Comparison of ENCODE assay signal across 18 cellular contexts in the genomic region with DNA sequence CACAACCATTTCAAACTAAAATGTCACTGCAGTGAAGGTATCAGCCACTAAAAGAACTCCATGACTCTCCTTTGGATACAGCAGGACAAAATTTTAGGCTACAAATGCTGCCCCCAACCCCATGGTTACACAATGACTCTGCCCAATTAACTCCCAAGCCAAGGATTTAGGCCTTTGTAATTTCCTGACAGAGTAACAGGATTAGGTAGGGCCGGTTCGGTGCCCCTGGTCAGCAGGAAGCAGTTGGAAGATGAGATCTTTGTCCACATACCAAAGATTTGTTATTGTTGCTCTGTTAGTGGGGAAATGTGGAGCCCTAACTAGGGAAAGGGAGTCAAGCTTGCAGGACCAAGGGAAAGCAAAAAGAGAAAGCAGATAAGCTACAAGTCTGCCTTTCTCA. TPM values are rescaled to one million over a fixed set of nuclear protein-coding genes. Genes with fewer than 3 reads are reported as not detected.
DNase-seq lines count a peak whose midpoint lies in the region; ATAC-seq and TF ChIP-seq lines count a peak whose summit lies in the region.
"Had no signal": no experiment of that assay in that cellular context is flagged by ENCODE, and none has a peak within 500 bp of the region (broad histone marks: within the 10 kb centered on the region; RNA-seq: fewer than 3 reads in every experiment).

No MANE protein-coding gene starts in this region.

- TF ChIP-seq POLR2A in heart left ventricle (IDR thresholded peaks at IDR 0.05) = no peak

- intact Hi-C loops in left ventricle myocardium inferior (cut with micrococcal nuclease) (no loop called here), heart left ventricle (cut with DNase I) (no loop called here)
- intact Hi-C loops in activated T-helper 1 cell treated with anti-CD3 and anti-CD28 coated beads, Interleukin-12 subunit alpha, Interleukin-12 subunit beta, Interleukin-2, Interleukin-4 antibody, amounts not matched to agents 30 ng/mL and 10 ng/mL and 1 ng/mL, durations not matched to agents 14 hours and 24 hours and 36 hours (cut with micrococcal nuclease) = no loop called here

- peak overlapping the region; percentile 53 for H3K27ac ChIP-seq in left ventricle myocardium inferior (replicated peaks)
- peak overlapping the region in 2 of 12 donors; percentile 6 to 24 for H3K27ac ChIP-seq in heart left ventricle
- peak overlapping the region; percentile 61 for H3K27ac ChIP-seq in ectodermal cell (ENCODE audit: insufficient read depth, low read depth, low read length, poor library complexity, severe bottlenecking)

- DNase-seq in left ventricle myocardium inferior (no peak), heart left ventricle (no peak), mesothelial cell of epicardium (ENCODE audit: low spot score in 2 of 2, unreplicated experiment in 2 of 2) (no peak), HT-29 (ENCODE audit: low spot score) (no peak)
- no peak for DNase-seq in activated T-helper 1 cell treated with anti-CD3 and anti-CD28 coated beads, Interleukin-12 subunit alpha, Interleukin-12 subunit beta, Interleukin-2, Interleukin-4 antibody, amounts not matched to agents 30 ng/mL and 10 ng/mL and 1 ng/mL, durations not matched to agents 14 hours and 24 hours and 36 hours (ENCODE audit: low spot score)
- DNase-seq: 8988T; CD8-positive, alpha-beta T cell; Karpas-422; MG63; NCI-H1092 treated with DMSO at 0.1 percent for 48 hours; NCI-H2107; NCI-H526 treated with DMSO at 0.1 percent for 48 hours; NK-92 treated with Interleukin-12 subunit alpha and Interleukin-12 subunit beta, amount 100 ng/mL, for 24 hours; SHP77 treated with DMSO at 0.1 percent for 48 hours had no signal

- 51 to 60% (median 59%) methylated on average over 2 of the region's 2 CpGs for WGBS in heart left ventricle, 4 donors
- WGBS in ectodermal cell, 2 experiments = 12 to 28% methylated on average over 2 of the region's 2 CpGs

- H3K27me3 Mint-ChIP-seq in mesothelial cell of epicardium (ENCODE audit: low read depth) = no peaks in the 10 kb centered on the region
- no peaks in the 10 kb centered on the region for H3K27me3 Mint-ChIP-seq in stimulated activated memory B cell treated with anti-CD40 and anti-IgM and Interleukin-4, amounts not matched to agents 10 μg/mL and 1 μg/mL and 100 μg/mL, for 72 hours
- peaks cover 23% of the 10 kb centered on the region for H3K27me3 Mint-ChIP-seq in activated T-helper 1 cell treated with anti-CD3 and anti-CD28 coated beads, Interleukin-12 subunit alpha, Interleukin-12 subunit beta, Interleukin-2, Interleukin-4 antibody, amounts not matched to agents 30 ng/mL and 10 ng/mL and 1 ng/mL, durations not matched to agents 14 hours and 24 hours and 36 hours (ENCODE audit: insufficient read depth)

- H3K9me3 ChIP-seq in left ventricle myocardium inferior (replicated peaks) (no peaks in the 10 kb centered on the region), heart left ventricle (no peaks in the 10 kb centered on the region), ectodermal cell (ENCODE audit: control insufficient read depth, low read length) (no peaks in the 10 kb centered on the region)
- H3K9me3 ChIP-seq: MG63 had no signal

- H3K36me3 ChIP-seq in left ventricle myocardium inferior (no peaks in the 10 kb centered on the region), heart left ventricle (no peaks in the 10 kb centered on the region), ectodermal cell (ENCODE audit: control insufficient read depth, insufficient read depth, low read length) (no peaks in the 10 kb centered on the region)
- H3K36me3 ChIP-seq: MG63 had no signal

- ATAC-seq in heart left ventricle (no peak), GM18861 (IDR thresholded peaks at IDR 0.05; ENCODE audit: unreplicated experiment) (no peak)
- ATAC-seq in stimulated activated memory B cell treated with anti-CD40 and anti-IgM and Interleukin-4, amounts not matched to agents 10 μg/mL and 1 μg/mL and 100 μg/mL, for 72 hours = no peak
- ATAC-seq: CD8-positive, alpha-beta T cell; HCT116 had no signal

- no peak overlapping the region for H3K4me3 Mint-ChIP-seq in mesothelial cell of epicardium
- H3K4me3 Mint-ChIP-seq in stimulated activated memory B cell treated with anti-CD40 and anti-IgM and Interleukin-4, amounts not matched to agents 10 μg/mL and 1 μg/mL and 100 μg/mL, for 72 hours = no peak overlapping the region
- H3K4me3 Mint-ChIP-seq in activated T-helper 1 cell treated with anti-CD3 and anti-CD28 coated beads, Interleukin-12 subunit alpha, Interleukin-12 subunit beta, Interleukin-2, Interleukin-4 antibody, amounts not matched to agents 30 ng/mL and 10 ng/mL and 1 ng/mL, durations not matched to agents 14 hours and 24 hours and 36 hours = no peak overlapping the region
- H3K4me3 Mint-ChIP-seq: CD8-positive, alpha-beta T cell had no signal

- H3K36me3 Mint-ChIP-seq in mesothelial cell of epicardium = no peaks in the 10 kb centered on the region
- H3K36me3 Mint-ChIP-seq in stimulated activated memory B cell treated with anti-CD40 and anti-IgM and Interleukin-4, amounts not matched to agents 10 μg/mL and 1 μg/mL and 100 μg/mL, for 72 hours = no peaks in the 10 kb centered on the region
- H3K36me3 Mint-ChIP-seq in activated T-helper 1 cell treated with anti-CD3 and anti-CD28 coated beads, Interleukin-12 subunit alpha, Interleukin-12 subunit beta, Interleukin-2, Interleukin-4 antibody, amounts not matched to agents 30 ng/mL and 10 ng/mL and 1 ng/mL, durations not matched to agents 14 hours and 24 hours and 36 hours (ENCODE audit: low read depth) = no peaks in the 10 kb centered on the region
- H3K36me3 Mint-ChIP-seq: CD8-positive, alpha-beta T cell had no signal

- H3K4me3 ChIP-seq in left ventricle myocardium inferior (no peak overlapping the region), heart left ventricle (no peak overlapping the region), ectodermal cell (ENCODE audit: insufficient read depth, low read depth, low read length) (no peak overlapping the region)
- H3K4me3 ChIP-seq: MG63 had no signal

- H3K27me3 ChIP-seq in left ventricle myocardium inferior (ENCODE audit: low read depth) (no peaks in the 10 kb centered on the region), heart left ventricle (no peaks in the 10 kb centered on the region), ectodermal cell (ENCODE audit: control insufficient read depth, insufficient read depth, low read length, poor library complexity, severe bottlenecking) (no peaks in the 10 kb centered on the region)
- H3K27me3 ChIP-seq: MG63 had no signal

- no peaks in the 10 kb centered on the region for H3K4me1 Mint-ChIP-seq in mesothelial cell of epicardium
- peaks cover 13% of the 10 kb centered on the region for H3K4me1 Mint-ChIP-seq in stimulated activated memory B cell treated with anti-CD40 and anti-IgM and Interleukin-4, amounts not matched to agents 10 μg/mL and 1 μg/mL and 100 μg/mL, for 72 hours
- H3K4me1 Mint-ChIP-seq in activated T-helper 1 cell treated with anti-CD3 and anti-CD28 coated beads, Interleukin-12 subunit alpha, Interleukin-12 subunit beta, Interleukin-2, Interleukin-4 antibody, amounts not matched to agents 30 ng/mL and 10 ng/mL and 1 ng/mL, durations not matched to agents 14 hours and 24 hours and 36 hours (ENCODE audit: low read depth) = no peaks in the 10 kb centered on the region

- H3K27ac Mint-ChIP-seq in mesothelial cell of epicardium = peak overlapping the region; percentile 28
- H3K27ac Mint-ChIP-seq in stimulated activated memory B cell treated with anti-CD40 and anti-IgM and Interleukin-4, amounts not matched to agents 10 μg/mL and 1 μg/mL and 100 μg/mL, for 72 hours = peak overlapping the region; percentile 24
- no peak overlapping the region for H3K27ac Mint-ChIP-seq in activated T-helper 1 cell treated with anti-CD3 and anti-CD28 coated beads, Interleukin-12 subunit alpha, Interleukin-12 subunit beta, Interleukin-2, Interleukin-4 antibody, amounts not matched to agents 30 ng/mL and 10 ng/mL and 1 ng/mL, durations not matched to agents 14 hours and 24 hours and 36 hours
- H3K27ac Mint-ChIP-seq: CD8-positive, alpha-beta T cell had no signal

- no peaks in the 10 kb centered on the region for H3K9me3 Mint-ChIP-seq in mesothelial cell of epicardium
- no peaks in the 10 kb centered on the region for H3K9me3 Mint-ChIP-seq in stimulated activated memory B cell treated with anti-CD40 and anti-IgM and Interleukin-4, amounts not matched to agents 10 μg/mL and 1 μg/mL and 100 μg/mL, for 72 hours
- H3K9me3 Mint-ChIP-seq in activated T-helper 1 cell treated with anti-CD3 and anti-CD28 coated beads, Interleukin-12 subunit alpha, Interleukin-12 subunit beta, Interleukin-2, Interleukin-4 antibody, amounts not matched to agents 30 ng/mL and 10 ng/mL and 1 ng/mL, durations not matched to agents 14 hours and 24 hours and 36 hours = no peaks in the 10 kb centered on the region
- H3K9me3 Mint-ChIP-seq: CD8-positive, alpha-beta T cell had no signal

- H3K4me1 ChIP-seq in left ventricle myocardium inferior (peaks cover 12% of the 10 kb centered on the region), heart left ventricle (peaks cover 0 to 14% (median 0%) of the 10 kb centered on the region in 12 donors), ectodermal cell (ENCODE audit: control insufficient read depth, insufficient read depth, low read length) (peaks cover 7% of the 10 kb centered on the region)

- TF ChIP-seq CTCF in left ventricle myocardium inferior (IDR thresholded peaks at IDR 0.05; ENCODE audit: borderline replicate concordance) = no peak
- TF ChIP-seq CTCF in heart left ventricle (IDR thresholded peaks at IDR 0.05) = no peak
- no peak for TF ChIP-seq CTCF in mesothelial cell of epicardium (IDR thresholded peaks at IDR 0.05; ENCODE audit: unreplicated experiment)

RNA-seq across cellular contexts. Expression of a gene that starts 26.7 kb away (rescaled TPM):
- 6.2 TPM for total RNA-seq in left ventricle myocardium inferior
- 10 to 100 TPM in 3 of 9 donors, 1 to 10 TPM in 6; 5.3 to 16.3 (median 7.1) TPM for total RNA-seq in heart left ventricle
- 1 to 10 TPM; 5.5 to 8.0 TPM for polyA plus RNA-seq in heart left ventricle
- 14.0 TPM for polyA plus RNA-seq in ectodermal cell (2013, experiment 1 of 4)
- polyA plus RNA-seq in ectodermal cell (2013, experiment 2 of 4) = 15.5 TPM
- 9.3 TPM for polyA plus RNA-seq in ectodermal cell (2013, experiment 3 of 4)
- polyA plus RNA-seq in ectodermal cell (2013, experiment 4 of 4) = 10.6 TPM
- 17.5 to 18.4 TPM (median 17.6 TPM) in 3 replicates for total RNA-seq in mesothelial cell of epicardium
- total RNA-seq in activated T-helper 1 cell treated with anti-CD3 and anti-CD28 coated beads, Interleukin-12 subunit alpha, Interleukin-12 subunit beta, Interleukin-2, Interleukin-4 antibody, amounts not matched to agents 30 ng/mL and 10 ng/mL and 1 ng/mL, durations not matched to agents 14 hours and 24 hours and 36 hours = 17.1 and 19.4 TPM in 2 replicates
- total RNA-seq in HT-29 (2014; rRNA removed; shearing (Covaris generic)) = 11.7 and 12.6 TPM in 2 replicates

RNA-seq across cellular contexts. Expression of a gene that starts 41.9 kb away (rescaled TPM):
- total RNA-seq in left ventricle myocardium inferior = 51.1 TPM
- total RNA-seq in heart left ventricle = 10 to 100 TPM; 37.0 to 76.0 (median 62.8) TPM
- 10 to 100 TPM; 40.8 to 85.4 TPM for polyA plus RNA-seq in heart left ventricle
- polyA plus RNA-seq in ectodermal cell (2013, experiment 1 of 4) = 56.2 TPM
- 49.6 TPM for polyA plus RNA-seq in ectodermal cell (2013, experiment 2 of 4)
- polyA plus RNA-seq in ectodermal cell (2013, experiment 3 of 4) = 43.8 TPM
- polyA plus RNA-seq in ectodermal cell (2013, experiment 4 of 4) = 42.5 TPM
- total RNA-seq in mesothelial cell of epicardium = 17.1 to 18.7 TPM (median 17.3 TPM) in 3 replicates
- total RNA-seq in activated T-helper 1 cell treated with anti-CD3 and anti-CD28 coated beads, Interleukin-12 subunit alpha, Interleukin-12 subunit beta, Interleukin-2, Interleukin-4 antibody, amounts not matched to agents 30 ng/mL and 10 ng/mL and 1 ng/mL, durations not matched to agents 14 hours and 24 hours and 36 hours = 30.2 and 34.8 TPM in 2 replicates
- 24.4 and 28.5 TPM in 2 replicates for total RNA-seq in HT-29 (2014; rRNA removed; shearing (Covaris generic))
